ENCODE assay signal across 20 cellular contexts in the genomic region with DNA sequence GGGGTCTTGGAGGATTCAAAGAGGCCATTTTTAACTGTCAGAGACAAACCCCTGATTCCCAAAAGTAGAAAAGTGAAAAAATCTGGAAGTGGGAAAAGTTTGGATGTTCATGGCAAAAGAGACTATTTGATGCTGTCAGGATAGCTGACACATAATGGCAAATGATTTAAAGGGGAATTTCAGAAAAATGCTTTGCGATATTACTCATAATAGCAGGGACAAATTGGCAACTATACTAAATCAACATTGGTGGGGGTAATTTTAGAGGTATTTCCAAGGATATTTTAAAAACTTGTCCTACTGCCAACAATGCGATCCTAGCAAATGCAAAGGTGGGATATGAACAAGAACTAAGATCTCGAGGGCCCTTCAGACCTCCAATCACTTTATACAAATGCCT. TPM values are rescaled to one million over a fixed set of nuclear protein-coding genes. Genes with fewer than 3 reads are reported as not detected.
"Had no signal": no experiment of that assay in that cellular context is flagged by ENCODE, and none has a peak within 500 bp of the region (broad histone marks: within the 10 kb centered on the region; RNA-seq: fewer than 3 reads in every experiment).

No MANE protein-coding gene starts in this region.

- H3K36me3 ChIP-seq: lower lobe of right lung, pancreas, tibial nerve, uterus had no signal

- DNase-seq: activated CD4-positive, alpha-beta memory T cell treated with anti-CD3 and anti-CD28 coated beads, Interleukin-2, amount 10 ng/mL, durations not matched to agents 7 days and 5 days; activated CD4-positive, alpha-beta T cell treated with anti-CD3 and anti-CD28 coated beads for 4 hours; activated effector memory CD4-positive, alpha-beta T cell treated with Interleukin-2 at 50 U/mL for 16 hours; activated T-cell treated with anti-CD3 and anti-CD28 coated beads, Interleukin-2, amount 50 U/mL, for 4 hours; body of pancreas; cortex of kidney; effector memory CD4-positive, alpha-beta T cell; foreskin melanocyte; left colon; lower lobe of right lung; naive B cell; pancreas; stimulated activated CD4-positive, alpha-beta T cell treated with anti-CD3 and anti-CD28 coated beads, Interleukin-12 subunit alpha, Interleukin-12 subunit beta, amount 100 ng/mL, for 4 hours; T-helper 2 cell; uterus had no signal

- H3K4me3 ChIP-seq: body of pancreas, lower lobe of right lung, pancreas, tibial nerve, uterus had no signal

- H3K27ac ChIP-seq: body of pancreas, lower lobe of right lung, pancreas, tibial nerve, uterus had no signal

- FAIRE-seq: islet of Langerhans, pancreas had no signal

- ATAC-seq: activated T-cell treated with anti-CD3 and anti-CD28 coated beads, Interleukin-2, amount 50 U/mL, for 4 hours; body of pancreas; left colon; lower lobe of right lung; pancreas; sciatic nerve; stimulated activated effector memory CD8-positive, alpha-beta T cell treated with anti-CD3 and anti-CD28 coated beads, Interleukin-12 subunit alpha, Interleukin-12 subunit beta, amount 100 ng/mL, for 72 hours; WTC11 had no signal

- H3K4me1 ChIP-seq: uterus had no signal

- H3K9me3 ChIP-seq: body of pancreas, lower lobe of right lung, pancreas, tibial nerve, uterus had no signal

- H3K27me3 ChIP-seq: body of pancreas, pancreas, tibial nerve, uterus had no signal

RNA-seq across cellular contexts. Expression of a gene that starts 31.2 kb away (rescaled TPM):
- total RNA-seq: activated CD4-positive, alpha-beta memory T cell treated with anti-CD3 and anti-CD28 coated beads, Interleukin-2, amount 10 ng/mL, durations not matched to agents 7 days and 5 days; body of pancreas; lower lobe of right lung; sciatic nerve; tibial nerve; uterus; WTC11 had no signal

RNA-seq across cellular contexts. Expression of a gene that starts 37.0 kb away (rescaled TPM):
- total RNA-seq: activated CD4-positive, alpha-beta memory T cell treated with anti-CD3 and anti-CD28 coated beads, Interleukin-2, amount 10 ng/mL, durations not matched to agents 7 days and 5 days; left colon; lower lobe of right lung; WTC11 had no signal
